In genomic region chr5:134003064-134003956, GRCh38 we compare ENCODE assay signal across 8 cellular contexts. TPM values are rescaled to one million over a fixed set of nuclear protein-coding genes. Genes with fewer than 3 reads are reported as not detected.
DNase-seq lines count a peak whose midpoint lies in the region; ATAC-seq lines count a peak whose summit lies in the region.

No MANE protein-coding gene starts in this region.

- WGBS in HUES64: 12% methylated on average over 18 of the region's 18 CpGs
- no CpG with 5 or more reads among the region's 18 CpGs for WGBS in iPS DF 6.9 (ENCODE audit: insufficient coverage, insufficient read length)

- H3K9me3 Mint-ChIP-seq in activated naive CD4-positive, alpha-beta T cell treated with anti-CD3 and anti-CD28 coated beads for 36 hours: no peaks in the 10 kb centered on the region

- H3K9ac ChIP-seq in HUES64 (ENCODE audit: low read depth, low read length): peak overlapping the region; percentile 95

- H3K27me3 ChIP-seq in HUES64 (ENCODE audit: insufficient read depth, low read length): no peaks in the 10 kb centered on the region
- no peaks in the 10 kb centered on the region for H3K27me3 ChIP-seq in iPS DF 6.9 (ENCODE audit: control insufficient read depth, insufficient read depth, low read length)

- H3K4me3 ChIP-seq in HUES64 (ENCODE audit: low read length) (peak overlapping the region; percentile 91), iPS DF 6.9 (ENCODE audit: low read length) (peak overlapping the region; percentile 67)

- intact Hi-C loops in activated naive CD4-positive, alpha-beta T cell treated with anti-CD3 and anti-CD28 coated beads for 36 hours (cut with micrococcal nuclease): loop anchor here (1.0 to 10.0 kb wide), 3 partner anchors 35 to 731 kb away; partner anchors contain the start of genes C5orf15 and CAMLG

- CTCF ChIA-PET in activated naive CD4-positive, alpha-beta T cell treated with anti-CD3 and anti-CD28 coated beads for 36 hours (lab: Charles Lee): interaction anchor here (0.7 to 2.0 kb wide), 3 partner anchors 26 to 228 kb away, joined by 3 to 7 read pairs (median 4); no protein-coding TSS in a partner anchor

- peak overlapping the region; percentile 95 for H3K27ac Mint-ChIP-seq in activated naive CD4-positive, alpha-beta T cell treated with anti-CD3 and anti-CD28 coated beads for 36 hours

- H3K27ac ChIP-seq in HUES64 (ENCODE audit: low read depth, low read length) (peak overlapping the region; percentile 77; the same call in 1 of the 2 replicates), iPS DF 6.9 (ENCODE audit: low read length) (no peak overlapping the region)

- peaks cover 53% of the 10 kb centered on the region for H3K4me1 Mint-ChIP-seq in activated naive CD4-positive, alpha-beta T cell treated with anti-CD3 and anti-CD28 coated beads for 36 hours (ENCODE audit: low read depth)

- peak; percentile 63 for DNase-seq in activated naive CD4-positive, alpha-beta T cell treated with anti-CD3 and anti-CD28 coated beads for 36 hours
- no peak for DNase-seq in iPS DF 6.9 (ENCODE audit: low read depth, low spot score)
- peak; percentile 59 to 61 for DNase-seq in stimulated activated CD4-positive, alpha-beta T cell treated with anti-CD3 and anti-CD28 coated beads, Interleukin-2, amount 100 ng/mL, for 24 hours
- no peak for DNase-seq in NCI-H345 treated with DMSO at 0.1 percent for 48 hours (lab: John Stamatoyannopoulos, UW; ENCODE audit: unreplicated experiment)
- DNase-seq in DMS79 (lab: John Stamatoyannopoulos, UW): no peak
- no peak for DNase-seq in SIG-M5 (lab: John Stamatoyannopoulos, UW)

- H3K27me3 Mint-ChIP-seq in activated naive CD4-positive, alpha-beta T cell treated with anti-CD3 and anti-CD28 coated beads for 36 hours (ENCODE audit: low read depth): no peaks in the 10 kb centered on the region

- peak overlapping the region; percentile 89 for H3K4me3 Mint-ChIP-seq in activated naive CD4-positive, alpha-beta T cell treated with anti-CD3 and anti-CD28 coated beads for 36 hours

- H3K36me3 Mint-ChIP-seq in activated naive CD4-positive, alpha-beta T cell treated with anti-CD3 and anti-CD28 coated beads for 36 hours (ENCODE audit: low read depth): peaks cover 35% of the 10 kb centered on the region

- H3K36me3 ChIP-seq in HUES64 (ENCODE audit: insufficient read depth, low read length) (peaks cover 18% of the 10 kb centered on the region), iPS DF 6.9 (ENCODE audit: control insufficient read depth, insufficient read depth, low read length) (no peaks in the 10 kb centered on the region)

- ATAC-seq in GM18873 (IDR thresholded peaks at IDR 0.05; ENCODE audit: low FRiP score, unreplicated experiment): peak; percentile 2

- peaks cover 20% of the 10 kb centered on the region for H3K4me1 ChIP-seq in HUES64 (ENCODE audit: insufficient read depth, low read length)
- H3K4me1 ChIP-seq in iPS DF 6.9 (ENCODE audit: control insufficient read depth, insufficient read depth, low read length): peaks cover 8% of the 10 kb centered on the region

- H3K9me3 ChIP-seq in HUES64 (ENCODE audit: insufficient read depth, low read depth, low read length): no peaks in the 10 kb centered on the region
- no peaks in the 10 kb centered on the region for H3K9me3 ChIP-seq in iPS DF 6.9 (ENCODE audit: control insufficient read depth, insufficient read depth, low read length)

RNA-seq across cellular contexts. Expression of gene VDAC1, which starts 1.5 kb away (rescaled TPM):
- polyA plus RNA-seq in HUES64 (2013, experiment 1 of 2): 171 TPM
- polyA plus RNA-seq in HUES64 (2013, experiment 2 of 2): 190 TPM
- total RNA-seq in activated naive CD4-positive, alpha-beta T cell treated with anti-CD3 and anti-CD28 coated beads for 36 hours: 100 to 1,000 TPM; 485 to 513 TPM

RNA-seq across cellular contexts. Expression of gene C5orf15, which starts 34.9 kb away (rescaled TPM):
- polyA plus RNA-seq in HUES64 (2013, experiment 1 of 2): 39.1 TPM
- polyA plus RNA-seq in HUES64 (2013, experiment 2 of 2): 47.7 TPM
- total RNA-seq in activated naive CD4-positive, alpha-beta T cell treated with anti-CD3 and anti-CD28 coated beads for 36 hours: 10 to 100 TPM; 18.1 to 18.6 TPM

Comparison
In these comparisons a context has a peak if more than half of its experiments do, and no peak if none do; other contexts are left out.
1. DNase-seq: peak in activated naive CD4-positive, alpha-beta T cell treated with anti-CD3 and anti-CD28 coated beads for 36 hours (single experiment) and stimulated activated CD4-positive, alpha-beta T cell treated with anti-CD3 and anti-CD28 coated beads, Interleukin-2, amount 100 ng/mL, for 24 hours (2 of 2); none in iPS DF 6.9 (single experiment), NCI-H345 treated with DMSO at 0.1 percent for 48 hours (single experiment), DMS79 (single experiment) and SIG-M5 (single experiment).